In genomic region chr1:112956503-112957132, GRCh38 we compare ENCODE assay signal across 1 cellular context.
TF ChIP-seq lines count a peak whose summit lies in the region.

No MANE protein-coding gene starts in this region.

TF ChIP-seq in HCT116, 20 proteins besides CTCF, POLR2A, EP300 and RAD21 (continued from another document):
- TF ChIP-seq REST (IDR thresholded peaks at IDR 0.05; ENCODE audit: low read depth) (no peak), ATF3 (IDR thresholded peaks at IDR 0.05) (no peak), SP1 (IDR thresholded peaks at IDR 0.05; ENCODE audit: low read depth) (no peak), EGR1 (IDR thresholded peaks at IDR 0.05; ENCODE audit: low read depth) (no peak), ZFX (IDR thresholded peaks at IDR 0.05) (peak; percentile 31; the same call in 1 of the 2 replicates)
